In the genomic region with DNA sequence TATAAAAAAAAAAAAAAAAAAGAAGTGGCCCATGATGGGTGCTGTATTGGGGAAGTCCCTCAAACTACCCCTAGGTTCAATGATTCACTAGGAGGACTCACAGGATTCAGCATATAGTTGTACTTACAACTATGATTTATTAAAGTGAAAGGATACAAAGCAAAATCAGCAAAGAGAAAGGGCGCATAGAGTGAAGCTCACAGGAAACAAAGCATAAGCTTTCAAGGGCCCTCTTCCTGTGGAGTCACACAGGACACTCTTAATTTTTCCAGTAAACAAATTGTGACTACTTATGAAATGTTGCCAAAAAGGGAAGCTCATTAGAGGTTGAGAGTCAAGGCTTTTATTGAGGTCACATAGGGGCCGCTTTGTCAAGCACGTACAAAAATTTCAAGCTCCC, we compare ENCODE assay signal across 11 cellular contexts.
DNase-seq lines count a peak whose midpoint lies in the region; ATAC-seq lines count a peak whose summit lies in the region.
"Had no signal": no experiment of that assay in that cellular context is flagged by ENCODE, and none has a peak within 500 bp of the region (broad histone marks: within the 10 kb centered on the region; RNA-seq: fewer than 3 reads in every experiment).

No MANE protein-coding gene starts in this region.

- H3K36me3 Mint-ChIP-seq in stimulated activated naive B cell treated with anti-CD40 and anti-IgM and Interleukin-4, amounts not matched to agents 10 μg/mL and 1 μg/mL and 100 μg/mL, for 72 hours: no peaks in the 10 kb centered on the region
- no peaks in the 10 kb centered on the region for H3K36me3 Mint-ChIP-seq in activated naive CD4-positive, alpha-beta T cell treated with anti-CD3 and anti-CD28 coated beads for 36 hours (ENCODE audit: low read depth)
- H3K36me3 Mint-ChIP-seq: IgD-negative memory B cell had no signal

- no peak overlapping the region for H3K4me3 Mint-ChIP-seq in stimulated activated naive B cell treated with anti-CD40 and anti-IgM and Interleukin-4, amounts not matched to agents 10 μg/mL and 1 μg/mL and 100 μg/mL, for 72 hours
- no peak overlapping the region for H3K4me3 Mint-ChIP-seq in activated naive CD4-positive, alpha-beta T cell treated with anti-CD3 and anti-CD28 coated beads for 36 hours
- H3K4me3 Mint-ChIP-seq: IgD-negative memory B cell had no signal

- H3K27ac Mint-ChIP-seq in stimulated activated naive B cell treated with anti-CD40 and anti-IgM and Interleukin-4, amounts not matched to agents 10 μg/mL and 1 μg/mL and 100 μg/mL, for 72 hours: no peak overlapping the region
- no peak overlapping the region for H3K27ac Mint-ChIP-seq in activated naive CD4-positive, alpha-beta T cell treated with anti-CD3 and anti-CD28 coated beads for 36 hours
- H3K27ac Mint-ChIP-seq: IgD-negative memory B cell had no signal

- no peaks in the 10 kb centered on the region for H3K27me3 Mint-ChIP-seq in stimulated activated naive B cell treated with anti-CD40 and anti-IgM and Interleukin-4, amounts not matched to agents 10 μg/mL and 1 μg/mL and 100 μg/mL, for 72 hours
- H3K27me3 Mint-ChIP-seq in activated naive CD4-positive, alpha-beta T cell treated with anti-CD3 and anti-CD28 coated beads for 36 hours (ENCODE audit: low read depth): no peaks in the 10 kb centered on the region

- DNase-seq in NCI-H82 (lab: John Stamatoyannopoulos, UW) (peak; percentile 13), NCI-H82 treated with DMSO at 0.1 percent for 48 hours (lab: John Stamatoyannopoulos, UW; ENCODE audit: unreplicated experiment) (no peak), NCI-H69 (lab: John Stamatoyannopoulos, UW) (peak; percentile 63), NCI-H146 (lab: John Stamatoyannopoulos, UW) (no peak)
- no peak for DNase-seq in stimulated activated naive B cell treated with anti-CD40 and anti-IgM and Interleukin-4, amounts not matched to agents 10 μg/mL and 1 μg/mL and 100 μg/mL, for 72 hours
- no peak for DNase-seq in activated naive CD4-positive, alpha-beta T cell treated with anti-CD3 and anti-CD28 coated beads for 36 hours
- DNase-seq: sigmoid colon, SK-N-SH had no signal

- CTCF ChIA-PET in activated naive CD4-positive, alpha-beta T cell treated with anti-CD3 and anti-CD28 coated beads for 36 hours (lab: Charles Lee): no interaction called here

- ATAC-seq in HG03159 (IDR thresholded peaks at IDR 0.05; ENCODE audit: unreplicated experiment) (peak; percentile 80), GM18909 (IDR thresholded peaks at IDR 0.05; ENCODE audit: poor library complexity, unreplicated experiment) (no peak)
- ATAC-seq in stimulated activated naive B cell treated with anti-CD40 and anti-IgM and Interleukin-4, amounts not matched to agents 10 μg/mL and 1 μg/mL and 100 μg/mL, for 72 hours (replicated peaks): peak; percentile 88

- intact Hi-C loops in activated naive CD4-positive, alpha-beta T cell treated with anti-CD3 and anti-CD28 coated beads for 36 hours (cut with micrococcal nuclease): no loop called here

- H3K9me3 Mint-ChIP-seq in stimulated activated naive B cell treated with anti-CD40 and anti-IgM and Interleukin-4, amounts not matched to agents 10 μg/mL and 1 μg/mL and 100 μg/mL, for 72 hours: peaks cover 0 to 3% of the 10 kb centered on the region in 2 donors
- H3K9me3 Mint-ChIP-seq in activated naive CD4-positive, alpha-beta T cell treated with anti-CD3 and anti-CD28 coated beads for 36 hours: no peaks in the 10 kb centered on the region

- H3K4me1 Mint-ChIP-seq in stimulated activated naive B cell treated with anti-CD40 and anti-IgM and Interleukin-4, amounts not matched to agents 10 μg/mL and 1 μg/mL and 100 μg/mL, for 72 hours: no peaks in the 10 kb centered on the region
- H3K4me1 Mint-ChIP-seq in activated naive CD4-positive, alpha-beta T cell treated with anti-CD3 and anti-CD28 coated beads for 36 hours (ENCODE audit: low read depth): no peaks in the 10 kb centered on the region
- H3K4me1 Mint-ChIP-seq: IgD-negative memory B cell had no signal

Comparison
In these comparisons a context has a peak if more than half of its experiments do, and no peak if none do; other contexts are left out.
1. DNase-seq: peak in NCI-H82 (single experiment) and NCI-H69 (single experiment); none in NCI-H82 treated with DMSO at 0.1 percent for 48 hours (single experiment), stimulated activated naive B cell treated with anti-CD40 and anti-IgM and Interleukin-4, amounts not matched to agents 10 μg/mL and 1 μg/mL and 100 μg/mL, for 72 hours (single experiment), activated naive CD4-positive, alpha-beta T cell treated with anti-CD3 and anti-CD28 coated beads for 36 hours (single experiment) and NCI-H146 (single experiment).